In the genomic region with DNA sequence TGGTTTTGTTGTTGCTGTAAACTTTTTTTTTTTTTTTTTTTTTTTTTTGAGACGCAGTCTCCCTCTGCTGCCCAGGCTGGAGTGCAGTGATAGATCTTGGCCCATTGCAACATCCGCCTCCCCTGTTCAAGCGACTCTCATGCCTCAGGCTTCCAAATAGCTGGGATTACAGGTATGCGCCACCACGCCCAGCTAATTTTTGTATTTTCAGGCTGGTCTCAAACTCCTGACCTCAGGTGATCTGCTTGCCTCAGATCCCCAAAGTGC, we compare ENCODE assay signal across 9 cellular contexts.
DNase-seq lines count a peak whose midpoint lies in the region; ATAC-seq and TF ChIP-seq lines count a peak whose summit lies in the region.
"Had no signal": no experiment of that assay in that cellular context is flagged by ENCODE, and none has a peak within 500 bp of the region (broad histone marks: within the 10 kb centered on the region; RNA-seq: fewer than 3 reads in every experiment).

No MANE protein-coding gene starts in this region.

- POLR2A ChIA-PET in AG04450 (lab: Yijun Ruan, JAX): interaction anchor here (0.5 kb wide), 1 partner anchor 39 kb away, joined by 4 read pairs; no protein-coding TSS in a partner anchor

- DNase-seq in AG04450 (ENCODE audit: low read depth, low spot score) (no peak), MG63 (peak; percentile 27), epithelial cell of esophagus (ENCODE audit: low read depth) (peak; percentile 87), mucosa of descending colon (peak in 2 of 3 donors; percentile 45 to 49), amygdala (lab: John Stamatoyannopoulos, UW) (no peak), AML-193 (lab: John Stamatoyannopoulos, UW) (no peak)
- DNase-seq: stimulated activated naive CD8-positive, alpha-beta T cell treated with anti-CD3 and anti-CD28 coated beads, Interleukin-15, amount 100 ng/mL, for 72 hours had no signal

- H3K4me1 ChIP-seq in mucosa of descending colon (ENCODE audit: low read depth): peaks cover 18% of the 10 kb centered on the region

- peak; percentile 74 for ATAC-seq in mucosa of descending colon
- no peak for ATAC-seq in HG03469 (IDR thresholded peaks at IDR 0.05; ENCODE audit: unreplicated experiment)
- no peak for ATAC-seq in HG03139 (IDR thresholded peaks at IDR 0.05; ENCODE audit: unreplicated experiment)
- ATAC-seq: stimulated activated naive CD8-positive, alpha-beta T cell treated with anti-CD3 and anti-CD28 coated beads, Interleukin-15, amount 100 ng/mL, for 72 hours had no signal

- CTCF ChIA-PET in AG04450 (lab: Charles Lee): interaction anchor here (0.7 to 1.6 kb wide), 4 partner anchors 218 to 263 kb away, joined by 3 to 5 read pairs (median 4); no protein-coding TSS in a partner anchor

- H3K27me3 ChIP-seq in AG04450 (ENCODE audit: control insufficient read depth, insufficient read depth, low read length): no peaks in the 10 kb centered on the region
- H3K27me3 ChIP-seq in MG63: no peaks in the 10 kb centered on the region

- H3K4me3 ChIP-seq in AG04450 (ENCODE audit: low read depth, low read length): no peak overlapping the region
- H3K4me3 ChIP-seq in MG63: no peak overlapping the region
- no peak overlapping the region for H3K4me3 ChIP-seq in epithelial cell of esophagus (ENCODE audit: low read length)
- H3K4me3 ChIP-seq in mucosa of descending colon: no peak overlapping the region

- peak overlapping the region; percentile 89 for H3K27ac ChIP-seq in AG04450 (ENCODE audit: low read depth, low read length)

- intact Hi-C loops in mucosa of descending colon (cut with DNase I, micrococcal nuclease): no loop called here

- H3K36me3 ChIP-seq in MG63 (no peaks in the 10 kb centered on the region), mucosa of descending colon (ENCODE audit: low read depth) (no peaks in the 10 kb centered on the region)

- H3K9me3 ChIP-seq in AG04450 (ENCODE audit: control insufficient read depth, insufficient read depth, low read length) (no peaks in the 10 kb centered on the region), MG63 (no peaks in the 10 kb centered on the region), mucosa of descending colon (no peaks in the 10 kb centered on the region)

- peak; percentile 34; the same call in 1 of the 2 replicates for TF ChIP-seq CTCF in AG04450 (IDR thresholded peaks at IDR 0.05; ENCODE audit: low read depth, low read length)
- TF ChIP-seq CTCF in epithelial cell of esophagus (IDR thresholded peaks at IDR 0.05; ENCODE audit: insufficient read depth, low read depth, low read length, missing control alignments): peak; percentile 60
- TF ChIP-seq CTCF in mucosa of descending colon (IDR thresholded peaks at IDR 0.05): no peak

Comparison
In these comparisons a context has a peak if more than half of its experiments do, and no peak if none do; other contexts are left out.
1. DNase-seq: peak in MG63 (single experiment), epithelial cell of esophagus (single experiment) and mucosa of descending colon (2 of 3); none in AG04450 (single experiment), amygdala (0 of 56) and AML-193 (0 of 2).